32 cellular contexts compared by ENCODE assay signal in genomic region chr15:85777291-85778106, GRCh38. TPM values are rescaled to one million over a fixed set of nuclear protein-coding genes. Genes with fewer than 3 reads are reported as not detected.
A peak's percentile ranks its signal among the peaks of the same experiment; 100 is the strongest.
DNase-seq lines count a peak whose midpoint lies in the region; ATAC-seq, FAIRE-seq and TF ChIP-seq lines count a peak whose summit lies in the region.
"Had no signal": no experiment of that assay in that cellular context is flagged by ENCODE, and none has a peak within 500 bp of the region (broad histone marks: within the 10 kb centered on the region; RNA-seq: fewer than 3 reads in every experiment).

No MANE protein-coding gene starts in this region.

- H3K27ac ChIP-seq in H1 (ENCODE audit: low read depth, low read length) (no peak overlapping the region), HepG2 (ENCODE audit: extremely low read length, insufficient read depth, low read length) (peak overlapping the region; percentile 5)
- H3K27ac ChIP-seq: cardiac muscle cell, Peyer's patch, transverse colon, VCaP had no signal

- H4K8ac ChIP-seq in H1 (ENCODE audit: extremely low read depth, insufficient read depth, low read length), result no peak overlapping the region

- H3K4ac ChIP-seq in H1 (replicated peaks; ENCODE audit: insufficient read length, low read depth, low read length), result peak overlapping the region; percentile 17

- H3K27me3 Mint-ChIP-seq in WTC11 (ENCODE audit: low read depth), result no peaks in the 10 kb centered on the region
- no peaks in the 10 kb centered on the region for H3K27me3 Mint-ChIP-seq in activated CD4-positive, alpha-beta T cell treated with anti-CD3 and anti-CD28 coated beads for 36 hours
- H3K27me3 Mint-ChIP-seq: activated CD4-positive, alpha-beta T cell treated with anti-CD3 and anti-CD28 coated beads, Interleukin-2, amount 10 ng/mL, durations not matched to agents 24 days and 14 days; dendritic cell treated with granulocyte-macrophage colony-stimulating factor and Interleukin-4, amounts not matched to agents 40 ng/mL and 50 ng/mL, for 4 days had no signal

- no TSS peak for BruUV-seq in HepG2 (replicated peaks; lab: Mats Ljungman, UMichigan)

- no peak overlapping the region for H4K5ac ChIP-seq in H1 (ENCODE audit: insufficient read length, low read depth, low read length)

- no peak overlapping the region for H2BK12ac ChIP-seq in H1 (ENCODE audit: low read depth, low read length)

- H2AK5ac ChIP-seq in H1 (ENCODE audit: low read depth, low read length), result no peak overlapping the region

- H3K23me2 ChIP-seq in H1 (ENCODE audit: low read depth, low read length), result no peaks in the 10 kb centered on the region

- TF ChIP-seq RAD21 in H1 (IDR thresholded peaks at IDR 0.05 in 1 of 2, conservative IDR thresholded peaks at IDR 0.05 in 1 of 2; ENCODE audit: low read depth in 2 of 2, low read length in 2 of 2) (no peak), HepG2 (CRISPR knock-in tag; IDR thresholded peaks at IDR 0.05) (no peak)

- H3K79me1 ChIP-seq in H1 (ENCODE audit: low read depth, low read length), result peaks cover 48% of the 10 kb centered on the region

- no peak overlapping the region for H3K4me3 Mint-ChIP-seq in WTC11
- H3K4me3 Mint-ChIP-seq in activated CD4-positive, alpha-beta T cell treated with anti-CD3 and anti-CD28 coated beads for 36 hours, result no peak overlapping the region
- H3K4me3 Mint-ChIP-seq: activated CD4-positive, alpha-beta T cell treated with anti-CD3 and anti-CD28 coated beads, Interleukin-2, amount 10 ng/mL, durations not matched to agents 24 days and 14 days; dendritic cell treated with granulocyte-macrophage colony-stimulating factor and Interleukin-4, amounts not matched to agents 40 ng/mL and 50 ng/mL, for 4 days had no signal

- H3K4me1 Mint-ChIP-seq in WTC11, result peaks cover 44% of the 10 kb centered on the region
- peaks cover 23% of the 10 kb centered on the region for H3K4me1 Mint-ChIP-seq in activated CD4-positive, alpha-beta T cell treated with anti-CD3 and anti-CD28 coated beads for 36 hours

- no peak for TF ChIP-seq CTCF in WTC11 (IDR thresholded peaks at IDR 0.05)
- TF ChIP-seq CTCF in H1 (IDR thresholded peaks at IDR 0.05; ENCODE audit: control extremely low read depth in 1 of 3, insufficient read depth in 1 of 3, low read depth in 1 of 3, low read length in 3 of 3), result no peak
- no peak for TF ChIP-seq CTCF in HepG2 (CRISPR knock-in tag; IDR thresholded peaks at IDR 0.05)

- no peak overlapping the region for H3K14ac ChIP-seq in H1 (ENCODE audit: insufficient read length)

- H3K79me2 ChIP-seq in H1 (ENCODE audit: control insufficient read depth in 1 of 2, insufficient read depth in 2 of 2, low read length in 2 of 2), result peaks cover 3 to 91% of the 10 kb centered on the region in 2 experiments; a peak in 3 of 4 replicates
- peaks cover 61% of the 10 kb centered on the region for H3K79me2 ChIP-seq in HepG2 (ENCODE audit: insufficient read depth, low read length)

- in situ Hi-C loops in HepG2 (cut with HindIII; ENCODE audit: extremely low pct_ligation_motif_present, low pct_unique_long_range_greater_than_20kb), result no loop called here

- no peaks in the 10 kb centered on the region for H3K36me3 Mint-ChIP-seq in WTC11
- peaks cover 5% of the 10 kb centered on the region for H3K36me3 Mint-ChIP-seq in activated CD4-positive, alpha-beta T cell treated with anti-CD3 and anti-CD28 coated beads for 36 hours (ENCODE audit: low read depth)

- FAIRE-seq in H1 (lab: Jason Lieb, UNC) (no peak), HepG2 (lab: Jason Lieb, UNC) (no peak)
- FAIRE-seq: kidney had no signal

- peak overlapping the region; percentile 49 for H2BK5ac ChIP-seq in H1 (ENCODE audit: low read depth, low read length)

- no peak for TF ChIP-seq EP300 in H1 (IDR thresholded peaks at IDR 0.05; ENCODE audit: borderline replicate concordance in 1 of 2, low read depth in 2 of 2, low read length in 2 of 2)
- TF ChIP-seq EP300 in HepG2 (IDR thresholded peaks at IDR 0.05; ENCODE audit: low read depth in 2 of 2, low read length in 2 of 2), result no peak
- no peak for TF ChIP-seq EP300 in HepG2 (CRISPR knock-in tag; IDR thresholded peaks at IDR 0.05; ENCODE audit: borderline replicate concordance)

- H3K56ac ChIP-seq in H1 (replicated peaks; ENCODE audit: insufficient read length, low read depth, low read length), result no peak overlapping the region

- H3K9me3 Mint-ChIP-seq in WTC11, result no peaks in the 10 kb centered on the region
- no peaks in the 10 kb centered on the region for H3K9me3 Mint-ChIP-seq in activated CD4-positive, alpha-beta T cell treated with anti-CD3 and anti-CD28 coated beads for 36 hours (ENCODE audit: low read depth)
- H3K9me3 Mint-ChIP-seq: activated CD4-positive, alpha-beta T cell treated with anti-CD3 and anti-CD28 coated beads, Interleukin-2, amount 10 ng/mL, durations not matched to agents 24 days and 14 days; activated naive CD4-positive, alpha-beta T cell treated with anti-CD3 and anti-CD28 coated beads, Interleukin-2, amount 50 U/mL, for 72 hours; activated T-helper 2 cell treated with anti-CD3 and anti-CD28 coated beads, Interferon-gamma antibody, Interleukin-2, Interleukin-4, amounts not matched to agents 10 μg/mL and 5 μg/mL and 100 μg/mL, durations not matched to agents 14 hours and 24 hours and 36 hours; dendritic cell treated with granulocyte-macrophage colony-stimulating factor and Interleukin-4, amounts not matched to agents 40 ng/mL and 50 ng/mL, for 4 days had no signal

- 89% methylated on average over 17 of the region's 17 CpGs; no CpG with 5 or more reads in 1 of the 2 experiments for WGBS in H1 (ENCODE audit: extremely low coverage in 1 of 2, insufficient coverage in 1 of 2, insufficient read length in 1 of 2, insufficient replicate concordance in 2 of 2, low coverage in 1 of 2, low lambda C conversion rate in 2 of 2, missing lambda C conversion rate in 1 of 2), 2 experiments
- 70% methylated on average over 14 of the region's 17 CpGs for WGBS in HepG2 (ENCODE audit: low lambda C conversion rate)

- H3K9ac ChIP-seq in H1 (replicated peaks in 1 of 4; ENCODE audit: extremely low read depth in 1 of 4, low read depth in 3 of 4, low read length in 3 of 4), result no peak overlapping the region
- H3K9ac ChIP-seq in HepG2 (ENCODE audit: insufficient read depth, low read depth, low read length), result no peak overlapping the region

- H3K4me1 ChIP-seq in H1 (replicated peaks in 1 of 4; ENCODE audit: control insufficient read depth in 3 of 4, insufficient read depth in 4 of 4, low read length in 3 of 4), result peaks cover 0 to 3% (median 0%) of the 10 kb centered on the region in 4 experiments; a peak in 2 of 7 replicates
- peaks cover 56% of the 10 kb centered on the region for H3K4me1 ChIP-seq in HepG2 (ENCODE audit: insufficient read depth, low read length)

- H3K4me3 ChIP-seq in H1 (ENCODE audit: extremely low read depth in 1 of 4, insufficient read depth in 2 of 4, low read depth in 3 of 4, low read length in 4 of 4), result no peak overlapping the region
- H3K4me3 ChIP-seq in HepG2 (replicated peaks in 1 of 3; ENCODE audit: insufficient read depth in 1 of 3, low read depth in 2 of 3, low read length in 3 of 3), result no peak overlapping the region
- H3K4me3 ChIP-seq: cardiac muscle cell, Peyer's patch, transverse colon had no signal

- H3K9me3 ChIP-seq in H1 (ENCODE audit: insufficient read depth in 2 of 2, low read depth in 1 of 2, low read length in 1 of 2) (no peaks in the 10 kb centered on the region), HepG2 (ENCODE audit: low read length) (no peaks in the 10 kb centered on the region)
- H3K9me3 ChIP-seq: Peyer's patch, transverse colon had no signal

- no peak overlapping the region for H2BK120ac ChIP-seq in H1 (replicated peaks; ENCODE audit: low read depth, low read length)

- intact Hi-C loops in HepG2 (cut with micrococcal nuclease; ENCODE audit: unreplicated experiment), result no loop called here
- intact Hi-C loops in posterior vena cava (cut with DNase I), result loop anchor here in 1 of 2 donors (1.0 kb wide), 1 partner anchor 26 kb away; no protein-coding TSS in a partner anchor
- intact Hi-C loops in activated CD4-positive, alpha-beta T cell treated with anti-CD3 and anti-CD28 coated beads for 36 hours (cut with DNase I, micrococcal nuclease), result no loop called here

- peak overlapping the region; percentile 18 for H3K27ac Mint-ChIP-seq in WTC11
- H3K27ac Mint-ChIP-seq in activated CD4-positive, alpha-beta T cell treated with anti-CD3 and anti-CD28 coated beads for 36 hours, result no peak overlapping the region
- H3K27ac Mint-ChIP-seq: activated CD4-positive, alpha-beta T cell treated with anti-CD3 and anti-CD28 coated beads, Interleukin-2, amount 10 ng/mL, durations not matched to agents 24 days and 14 days; activated T-helper 2 cell treated with anti-CD3 and anti-CD28 coated beads, Interferon-gamma antibody, Interleukin-2, Interleukin-4, amounts not matched to agents 10 μg/mL and 5 μg/mL and 100 μg/mL, durations not matched to agents 14 hours and 24 hours and 36 hours; dendritic cell treated with granulocyte-macrophage colony-stimulating factor and Interleukin-4, amounts not matched to agents 40 ng/mL and 50 ng/mL, for 4 days had no signal

- H3K36me3 ChIP-seq in H1 (ENCODE audit: control insufficient read depth in 2 of 4, insufficient read depth in 4 of 4, low read length in 3 of 4) (no peaks in the 10 kb centered on the region), HepG2 (replicated peaks in 1 of 2; ENCODE audit: control insufficient read depth in 1 of 2, insufficient read depth in 2 of 2, low read length in 2 of 2) (no peaks in the 10 kb centered on the region)
- H3K36me3 ChIP-seq: cardiac muscle cell, Peyer's patch, transverse colon had no signal

- H2BK20ac ChIP-seq in H1 (ENCODE audit: low read length), result no peak overlapping the region

- H4K20me1 ChIP-seq in H1 (replicated peaks in 1 of 2; ENCODE audit: control insufficient read depth in 1 of 2, insufficient read depth in 2 of 2, low read length in 2 of 2), result peaks cover 23 to 33% of the 10 kb centered on the region in 2 experiments
- no peaks in the 10 kb centered on the region for H4K20me1 ChIP-seq in HepG2 (ENCODE audit: insufficient read depth, low read length)

- POLR2A ChIA-PET in WTC11 (lab: Charles Lee), result no interaction called here
- POLR2A ChIA-PET in H1 (lab: Charles Lee; ENCODE audit: partially characterized antibody), result interaction anchor here (0.9 to 2.2 kb wide), 2 partner anchors 14 to 17 kb away, joined by 3 to 5 read pairs; no protein-coding TSS in a partner anchor
- POLR2A ChIA-PET in HepG2 (lab: Yijun Ruan, JAX), result interaction anchor here (2.0 kb wide), 1 partner anchor 17 kb away, joined by 4 read pairs; the partner anchor contains the start of gene KLHL25
- POLR2A ChIA-PET in activated CD4-positive, alpha-beta T cell treated with anti-CD3 and anti-CD28 coated beads for 36 hours (lab: Charles Lee), result no interaction called here

- H2AFZ ChIP-seq in H1 (ENCODE audit: low read length), result no peak overlapping the region
- no peak overlapping the region for H2AFZ ChIP-seq in HepG2 (ENCODE audit: low read length)

- H3K27me3 ChIP-seq in H1 (replicated peaks in 1 of 4; ENCODE audit: control insufficient read depth in 3 of 4, extremely low read depth in 1 of 4, insufficient read depth in 3 of 4, low read length in 3 of 4), result no peaks in the 10 kb centered on the region
- no peaks in the 10 kb centered on the region for H3K27me3 ChIP-seq in HepG2 (ENCODE audit: control insufficient read depth in 1 of 2, insufficient read depth in 2 of 2, low read length in 2 of 2)
- H3K27me3 ChIP-seq: cardiac muscle cell, Peyer's patch, transverse colon had no signal

- H3K18ac ChIP-seq in H1 (ENCODE audit: extremely low read depth, low read length), result no peak overlapping the region

- H2BK15ac ChIP-seq in H1 (ENCODE audit: low read length), result no peak overlapping the region

- ATAC-seq in WTC11 (no peak), HepG2 (no peak), HG02870 (IDR thresholded peaks at IDR 0.05; ENCODE audit: unreplicated experiment) (no peak)
- no peak for ATAC-seq in activated CD4-positive, alpha-beta T cell treated with anti-CD3 and anti-CD28 coated beads for 36 hours
- ATAC-seq: activated naive CD4-positive, alpha-beta T cell treated with anti-CD3 and anti-CD28 coated beads, Interleukin-2, amount 50 U/mL, for 72 hours; HCT116 had no signal

- no peak overlapping the region for H4K91ac ChIP-seq in H1 (replicated peaks; ENCODE audit: insufficient read length, low read length)

- no peak overlapping the region for H3K23ac ChIP-seq in H1 (ENCODE audit: insufficient read length)

- CTCF ChIA-PET in WTC11 (lab: Charles Lee), result interaction anchor here (1.5 kb wide), 1 partner anchor 9 kb away, joined by 4 read pairs; no protein-coding TSS in a partner anchor
- CTCF ChIA-PET in H1 (lab: Charles Lee; ENCODE audit: partially characterized antibody), result interaction anchor here (0.7 to 3.0 kb wide), 9 partner anchors 8 to 63 kb away, joined by 3 to 16 read pairs (median 4); partner anchors contain the start of gene KLHL25
- CTCF ChIA-PET in HepG2 (lab: Yijun Ruan, JAX; ENCODE audit: low intra/inter-chr PET ratio, low total read pairs), result no interaction called here
- CTCF ChIA-PET in activated CD4-positive, alpha-beta T cell treated with anti-CD3 and anti-CD28 coated beads for 36 hours (lab: Charles Lee), result interaction anchor here (1.0 kb wide), 1 partner anchor 63 kb away, joined by 4 read pairs; no protein-coding TSS in a partner anchor

- TF ChIP-seq POLR2A in H1 (IDR thresholded peaks at IDR 0.05; ENCODE audit: control extremely low read depth in 1 of 2, low read depth in 2 of 2, low read length in 2 of 2) (no peak), HepG2 (IDR thresholded peaks at IDR 0.05; ENCODE audit: insufficient read depth in 1 of 2, low read depth in 2 of 2, low read length in 2 of 2) (no peak)

- H3K4me2 ChIP-seq in H1 (ENCODE audit: insufficient read depth in 1 of 2, low read depth in 2 of 2, low read length in 2 of 2) (no peak overlapping the region), HepG2 (ENCODE audit: low read depth, low read length) (no peak overlapping the region)

- DNase-seq in WTC11 (ENCODE audit: low spot score) (no peak), H1 (ENCODE audit: low read depth in 1 of 2, low spot score in 2 of 2) (no peak), HepG2 (ENCODE audit: low spot score) (no peak), posterior vena cava (ENCODE audit: low spot score) (peak; percentile 84), NCI-H128 (lab: John Stamatoyannopoulos, UW; ENCODE audit: unreplicated experiment) (no peak), globus pallidus (ENCODE audit: low spot score) (no peak)
- no peak for DNase-seq in activated CD4-positive, alpha-beta T cell treated with anti-CD3 and anti-CD28 coated beads for 36 hours
- DNase-seq: ACHN; activated CD4-positive, alpha-beta T cell treated with anti-CD3 and anti-CD28 coated beads, Interleukin-2, amount 10 ng/mL, durations not matched to agents 24 days and 14 days; activated CD8-positive, alpha-beta memory T cell treated with anti-CD3 and anti-CD28 coated beads for 24 hours; activated T-cell treated with anti-CD3 and anti-CD28 coated beads for 4 hours; aorta; DMS79 treated with DMSO at 0.1 percent for 48 hours; GF-D8; Kasumi-1; kidney; mesenchymal stem cell; NCI-H1436; NCI-H2081; NCI-H226; NCI-H526 treated with DMSO at 0.1 percent for 48 hours; Peyer's patch; posterior cingulate gyrus; stimulated activated CD4-positive, alpha-beta T cell treated with anti-CD3 and anti-CD28 coated beads, Interleukin-4, amount 100 ng/mL, for 24 hours; transverse colon had no signal

RNA-seq across cellular contexts. Expression of gene KLHL25, which starts 17.2 kb away (rescaled TPM):
- total RNA-seq in WTC11 (2021) (14.1 to 15.8 TPM (median 15.0 TPM) in 3 replicates), HepG2 (2016; rRNA removed; fragmentation: Illumina TruSeq; extraction: Trizol) (7.4 and 8.2 TPM in 2 replicates), posterior vena cava (10 to 100 TPM; 10.0 to 10.3 TPM)
- 16.5 and 17.1 TPM in 2 replicates for total RNA-seq in H1 (2021; fragmentation: NEBNext Ultra II Directional; extraction: Animal tissue kit (Norgen Biotek cat#: 25700))
- polyA plus RNA-seq in H1 (2011; rRNA removed) (22.0 and 28.6 TPM in 2 replicates), HepG2 (2011; rRNA removed) (3.7 and 5.2 TPM in 2 replicates)
- polyA plus RNA-seq in H1 (2011; cell fraction: cytosol; rRNA removed), result 19.5 TPM
- 35.3 TPM for polyA plus RNA-seq in H1 (2011; cell fraction: nucleus; rRNA removed)
- polyA plus RNA-seq in H1 (2012, experiment 1 of 2), result 10.2 to 16.3 TPM (median 14.4 TPM) in 4 replicates
- 13.3 TPM for polyA plus RNA-seq in H1 (2012, experiment 2 of 2)
- polyA plus RNA-seq in H1 (2013, experiment 1 of 2), result 7.5 TPM
- polyA plus RNA-seq in H1 (2013, experiment 2 of 2), result 6.3 TPM
- 17.1 and 19.3 TPM in 2 replicates for polyA minus RNA-seq in H1 (2011; rRNA and poly(A)+ RNA removed)
- polyA minus RNA-seq in H1 (2011; cell fraction: cytosol; rRNA and poly(A)+ RNA removed), result 14.2 TPM
- 28.4 TPM for polyA minus RNA-seq in H1 (2011; cell fraction: nucleus; rRNA and poly(A)+ RNA removed)
- 2.2 TPM in 2 replicates for total RNA-seq in HepG2 (2016; cell fraction: cytosol; rRNA removed; fragmentation: Illumina TruSeq; extraction: Trizol; ENCODE audit: low read depth)
- 6.6 and 8.0 TPM in 2 replicates for total RNA-seq in HepG2 (2016; cell fraction: insoluble cytoplasmic fraction; rRNA removed; fragmentation: Illumina TruSeq; extraction: Trizol)
- 4.1 and 4.3 TPM in 2 replicates for total RNA-seq in HepG2 (2016; cell fraction: membrane; rRNA removed; fragmentation: Illumina TruSeq; extraction: Trizol)
- 6.8 and 7.2 TPM in 2 replicates for total RNA-seq in HepG2 (2016; cell fraction: nucleus; rRNA removed; fragmentation: Illumina TruSeq; extraction: Trizol)
- 3.2 and 4.8 TPM in 2 replicates for polyA plus RNA-seq in HepG2 (2011; cell fraction: cytosol; rRNA removed)
- 9.9 and 10.8 TPM in 2 replicates for polyA plus RNA-seq in HepG2 (2011; cell fraction: nucleus; rRNA removed)
- 2.3 and 3.1 TPM in 2 replicates for polyA plus RNA-seq in HepG2 (2012)
- 1.0 and 1.1 TPM in 2 replicates for polyA plus RNA-seq in HepG2 (2016; cell fraction: cytosol; fragmentation: Illumina TruSeq; extraction: Trizol; ENCODE audit: low read depth)
- 5.4 and 5.9 TPM in 2 replicates for polyA plus RNA-seq in HepG2 (2016; cell fraction: insoluble cytoplasmic fraction; fragmentation: Illumina TruSeq; extraction: Trizol; ENCODE audit: low read depth)
- 1.7 and 2.0 TPM in 2 replicates for polyA plus RNA-seq in HepG2 (2016; cell fraction: membrane; fragmentation: Illumina TruSeq; extraction: Trizol; ENCODE audit: low read depth)
- 8.0 TPM in 2 replicates for polyA plus RNA-seq in HepG2 (2016; cell fraction: nucleus; fragmentation: Illumina TruSeq; extraction: Trizol; ENCODE audit: insufficient read depth, low read depth)
- 9.9 and 14.9 TPM in 2 replicates for polyA minus RNA-seq in HepG2 (2011; rRNA and poly(A)+ RNA removed; ENCODE audit: low replicate concordance)
- polyA minus RNA-seq in HepG2 (2011; cell fraction: cytosol; rRNA and poly(A)+ RNA removed), result 3.3 and 4.0 TPM in 2 replicates
- polyA minus RNA-seq in HepG2 (2011; cell fraction: nucleus; rRNA and poly(A)+ RNA removed), result 6.2 and 6.7 TPM in 2 replicates
- total RNA-seq in activated CD4-positive, alpha-beta T cell treated with anti-CD3 and anti-CD28 coated beads for 36 hours, result 1 to 10 TPM; 4.9 to 5.2 TPM

Comparison
In these comparisons a context has a peak if more than half of its experiments do, and no peak if none do; other contexts are left out.
1. POLR2A ChIA-PET loops: an anchor here in H1 (0.9 to 2.2 kb wide) and HepG2 (2.0 kb wide); none called in WTC11 and activated CD4-positive, alpha-beta T cell treated with anti-CD3 and anti-CD28 coated beads for 36 hours.
2. Of the 50 proteins assayed by ChIP-seq in both HepG2 and WTC11: peak only in HepG2: NR2C2; only in WTC11: TP53; in both: none; in neither: 48.